Comparison of ENCODE assay signal across 2 cellular contexts in the genomic region with DNA sequence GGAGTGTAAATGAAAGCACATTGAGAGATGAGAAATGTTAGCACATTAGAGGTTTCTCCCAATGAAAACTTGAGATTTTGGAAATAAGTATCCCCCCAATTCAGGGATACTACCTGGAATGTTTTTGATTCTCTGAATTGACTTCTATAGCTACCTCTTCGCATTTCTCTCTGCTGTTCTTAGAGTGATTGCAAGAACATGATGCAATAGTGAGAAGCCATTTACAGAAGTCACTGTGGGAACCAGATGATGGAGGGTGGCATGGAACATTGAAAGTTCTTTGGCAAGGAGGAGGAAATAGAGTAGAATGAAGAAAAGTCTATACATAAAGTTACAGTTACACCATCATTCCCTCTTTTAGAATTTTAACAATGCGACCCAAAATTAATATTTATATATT.
TF ChIP-seq lines count a peak whose summit lies in the region.

No MANE protein-coding gene starts in this region.

TF ChIP-seq in HepG2, 621 proteins besides CTCF, POLR2A, EP300 and RAD21:
- TF ChIP-seq, protein P1, sequence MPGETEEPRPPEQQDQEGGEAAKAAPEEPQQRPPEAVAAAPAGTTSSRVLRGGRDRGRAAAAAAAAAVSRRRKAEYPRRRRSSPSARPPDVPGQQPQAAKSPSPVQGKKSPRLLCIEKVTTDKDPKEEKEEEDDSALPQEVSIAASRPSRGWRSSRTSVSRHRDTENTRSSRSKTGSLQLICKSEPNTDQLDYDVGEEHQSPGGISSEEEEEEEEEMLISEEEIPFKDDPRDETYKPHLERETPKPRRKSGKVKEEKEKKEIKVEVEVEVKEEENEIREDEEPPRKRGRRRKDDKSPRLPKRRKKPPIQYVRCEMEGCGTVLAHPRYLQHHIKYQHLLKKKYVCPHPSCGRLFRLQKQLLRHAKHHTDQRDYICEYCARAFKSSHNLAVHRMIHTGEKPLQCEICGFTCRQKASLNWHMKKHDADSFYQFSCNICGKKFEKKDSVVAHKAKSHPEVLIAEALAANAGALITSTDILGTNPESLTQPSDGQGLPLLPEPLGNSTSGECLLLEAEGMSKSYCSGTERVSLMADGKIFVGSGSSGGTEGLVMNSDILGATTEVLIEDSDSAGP (CRISPR knock-in tag; IDR thresholded peaks at IDR 0.05; ENCODE audit: borderline replicate concordance), result no peak
- TF ChIP-seq ATF7 (IDR thresholded peaks at IDR 0.05), result 0 out of 2 replicates have a peak, but pooled peaks have one; percentile 4
- no peak for TF ChIP-seq ATF7 (CRISPR knock-in tag; IDR thresholded peaks at IDR 0.05)
- TF ChIP-seq STAT5B (CRISPR knock-in tag; IDR thresholded peaks at IDR 0.05), result no peak
- no peak for TF ChIP-seq ZNF207 (IDR thresholded peaks at IDR 0.05; ENCODE audit: borderline replicate concordance)
- TF ChIP-seq CEBPB (IDR thresholded peaks at IDR 0.05; ENCODE audit: borderline replicate concordance, low read depth, low read length), result peak; percentile 50; the same call in 1 of the 2 replicates
- TF ChIP-seq, protein P2, sequence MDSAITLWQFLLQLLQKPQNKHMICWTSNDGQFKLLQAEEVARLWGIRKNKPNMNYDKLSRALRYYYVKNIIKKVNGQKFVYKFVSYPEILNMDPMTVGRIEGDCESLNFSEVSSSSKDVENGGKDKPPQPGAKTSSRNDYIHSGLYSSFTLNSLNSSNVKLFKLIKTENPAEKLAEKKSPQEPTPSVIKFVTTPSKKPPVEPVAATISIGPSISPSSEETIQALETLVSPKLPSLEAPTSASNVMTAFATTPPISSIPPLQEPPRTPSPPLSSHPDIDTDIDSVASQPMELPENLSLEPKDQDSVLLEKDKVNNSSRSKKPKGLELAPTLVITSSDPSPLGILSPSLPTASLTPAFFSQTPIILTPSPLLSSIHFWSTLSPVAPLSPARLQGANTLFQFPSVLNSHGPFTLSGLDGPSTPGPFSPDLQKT (CRISPR knock-in tag; IDR thresholded peaks at IDR 0.05; ENCODE audit: borderline replicate concordance), result no peak
TF ChIP-seq in HepG2: peak in this region for 2.

TF ChIP-seq in K562, 482 proteins besides CTCF, POLR2A, EP300 and RAD21:
- TF ChIP-seq ATF3 (IDR thresholded peaks at IDR 0.05), result peak; percentile 55
- TF ChIP-seq ATF3 (CRISPR knock-in tag; conservative IDR thresholded peaks at IDR 0.05), result no peak
- TF ChIP-seq ZNF212 (CRISPR knock-in tag; IDR thresholded peaks at IDR 0.05), result no peak
- TF ChIP-seq, protein P3, sequence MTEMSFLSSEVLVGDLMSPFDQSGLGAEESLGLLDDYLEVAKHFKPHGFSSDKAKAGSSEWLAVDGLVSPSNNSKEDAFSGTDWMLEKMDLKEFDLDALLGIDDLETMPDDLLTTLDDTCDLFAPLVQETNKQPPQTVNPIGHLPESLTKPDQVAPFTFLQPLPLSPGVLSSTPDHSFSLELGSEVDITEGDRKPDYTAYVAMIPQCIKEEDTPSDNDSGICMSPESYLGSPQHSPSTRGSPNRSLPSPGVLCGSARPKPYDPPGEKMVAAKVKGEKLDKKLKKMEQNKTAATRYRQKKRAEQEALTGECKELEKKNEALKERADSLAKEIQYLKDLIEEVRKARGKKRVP (CRISPR knock-in tag; IDR thresholded peaks at IDR 0.05), result peak; percentile 44; the same call in 1 of the 2 replicates
- no peak for TF ChIP-seq CBX2 (IDR thresholded peaks at IDR 0.05; ENCODE audit: insufficient read depth, low read length, poor library complexity, severe bottlenecking)
- TF ChIP-seq CEBPG (CRISPR knock-in tag; IDR thresholded peaks at IDR 0.05), result no peak
- TF ChIP-seq CEBPG (tag; conservative IDR thresholded peaks at IDR 0.05 in 1 of 2, IDR thresholded peaks at IDR 0.05 in 1 of 2), result peak; percentile 60 to 69
- no peak for TF ChIP-seq ZNF586 (CRISPR knock-in tag; conservative IDR thresholded peaks at IDR 0.05)
- TF ChIP-seq TAF9B (IDR thresholded peaks at IDR 0.05; ENCODE audit: partially characterized antibody), result no peak
- TF ChIP-seq CEBPB (tag; IDR thresholded peaks at IDR 0.05), result peak; percentile 26; the same call in 1 of the 2 replicates
